12 cellular contexts compared by ENCODE assay signal in the genomic region with DNA sequence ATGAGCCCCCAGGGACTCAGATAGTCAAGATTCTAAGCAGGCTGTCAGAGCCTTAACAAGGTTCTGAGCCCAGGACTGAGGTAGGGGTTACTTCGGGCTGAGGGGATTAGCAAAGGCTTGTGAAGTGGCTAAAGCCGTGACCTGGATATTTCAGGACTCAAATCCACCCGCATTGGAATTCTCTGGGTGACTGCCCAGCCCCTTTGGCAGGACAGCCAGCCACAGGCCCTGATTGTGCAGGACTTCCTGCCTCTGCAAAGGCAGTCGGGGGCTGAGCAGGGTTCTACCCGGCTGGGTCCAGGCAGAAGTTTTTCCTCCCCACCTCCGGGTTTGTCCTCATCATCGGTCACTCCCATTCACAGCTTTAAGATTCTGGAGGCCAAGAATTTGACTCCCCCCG. TPM values are rescaled to one million over a fixed set of nuclear protein-coding genes. Genes with fewer than 3 reads are reported as not detected.
DNase-seq lines count a peak whose midpoint lies in the region; ATAC-seq and TF ChIP-seq lines count a peak whose summit lies in the region.
"Had no signal": no experiment of that assay in that cellular context is flagged by ENCODE, and none has a peak within 500 bp of the region (broad histone marks: within the 10 kb centered on the region; RNA-seq: fewer than 3 reads in every experiment).

A gene with protein sequence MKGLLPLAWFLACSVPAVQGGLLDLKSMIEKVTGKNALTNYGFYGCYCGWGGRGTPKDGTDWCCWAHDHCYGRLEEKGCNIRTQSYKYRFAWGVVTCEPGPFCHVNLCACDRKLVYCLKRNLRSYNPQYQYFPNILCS (plus strand): TSS at position 263 of the 400 bp plus-strand sequence. CDS start 14,637 bp downstream, outside the sequence.

- H3K4me3 ChIP-seq in body of pancreas (no peak within 1 kb of the TSS), hepatocyte (no peak within 1 kb of the TSS), prostate gland (peak within 1 kb of the TSS in 1 of 2 donors; percentile 3)
- H3K4me3 ChIP-seq: vagina had no signal

- H3K27ac ChIP-seq in body of pancreas (no peak within 1 kb of the TSS), hepatocyte (no peak within 1 kb of the TSS), prostate gland (peak within 1 kb of the TSS; percentile 26 to 27)
- H3K27ac ChIP-seq: vagina had no signal

- no peak for TF ChIP-seq CTCF in body of pancreas (IDR thresholded peaks at IDR 0.05)
- no peak for TF ChIP-seq CTCF in hepatocyte (IDR thresholded peaks at IDR 0.05; ENCODE audit: poor library complexity)
- TF ChIP-seq CTCF in prostate gland (IDR thresholded peaks at IDR 0.05), result no peak

- no peak for TF ChIP-seq POLR2A in body of pancreas (IDR thresholded peaks at IDR 0.05)
- TF ChIP-seq POLR2A in prostate gland (IDR thresholded peaks at IDR 0.05), result no peak

- ATAC-seq in body of pancreas (peak; percentile 4), esophagus mucosa (no peak)
- no peak for ATAC-seq in stimulated activated naive CD8-positive, alpha-beta T cell treated with anti-CD3 and anti-CD28 coated beads, Interleukin-15, Interleukin-2, amounts not matched to agents 100 U/mL and 50 U/mL, for 24 hours

- H3K9me2 ChIP-seq in hepatocyte (replicated peaks; ENCODE audit: insufficient read depth), result no peaks in the 10 kb centered on the region

- no peaks in the 10 kb centered on the region for H3K9me3 ChIP-seq in body of pancreas
- H3K9me3 ChIP-seq in hepatocyte (ENCODE audit: low read depth), result no peaks in the 10 kb centered on the region
- H3K9me3 ChIP-seq in prostate gland, result no peaks in the 10 kb centered on the region
- H3K9me3 ChIP-seq: vagina had no signal

- no peaks in the 10 kb centered on the region for H3K79me2 ChIP-seq in hepatocyte

- no peak within 1 kb of the TSS for H3K4me2 ChIP-seq in hepatocyte

- intact Hi-C loops in body of pancreas (cut with DNase I) (no loop called here), prostate gland (cut with DNase I) (loop anchor here (5.0 kb wide), 1 partner anchor 93 kb away; a partner anchor contains a TSS)

- H2AFZ ChIP-seq in hepatocyte, result no peak within 1 kb of the TSS

- H3K36me3 ChIP-seq in body of pancreas (replicated peaks in 1 of 2; ENCODE audit: insufficient read depth in 1 of 2, low read depth in 2 of 2), result no peaks in the 10 kb centered on the region
- no peaks in the 10 kb centered on the region for H3K36me3 ChIP-seq in hepatocyte (replicated peaks; ENCODE audit: insufficient read depth, low read depth)
- H3K36me3 ChIP-seq in prostate gland, result no peaks in the 10 kb centered on the region
- H3K36me3 ChIP-seq: vagina had no signal

- H3K4me1 ChIP-seq in body of pancreas, result no peaks in the 10 kb centered on the region
- no peaks in the 10 kb centered on the region for H3K4me1 ChIP-seq in hepatocyte (ENCODE audit: insufficient read depth)
- H3K4me1 ChIP-seq in prostate gland (replicated peaks), result no peaks in the 10 kb centered on the region
- H3K4me1 ChIP-seq: vagina had no signal

- peak; percentile 83 for DNase-seq in AG20443 (ENCODE audit: low spot score)
- peak; percentile 16 to 42 (median 21) for DNase-seq in body of pancreas
- no peak for DNase-seq in hepatocyte (ENCODE audit: low spot score)
- no peak for DNase-seq in prostate gland (ENCODE audit: low spot score)
- no peak for DNase-seq in NCI-H1417 (lab: John Stamatoyannopoulos, UW)
- DNase-seq in NCI-H2171 (lab: John Stamatoyannopoulos, UW), result no peak
- DNase-seq in stimulated activated naive CD8-positive, alpha-beta T cell treated with anti-CD3 and anti-CD28 coated beads, Interleukin-15, Interleukin-2, amounts not matched to agents 100 U/mL and 50 U/mL, for 24 hours, result no peak
- DNase-seq: activated naive CD4-positive, alpha-beta T cell treated with anti-CD3 and anti-CD28 coated beads, Interleukin-2, amount 10 ng/mL, durations not matched to agents 7 days and 5 days; GF-D8 had no signal

- 39 to 68% methylated on average over 3 to 8 of the region's 8 CpGs for WGBS in body of pancreas, 2 donors
- WGBS in hepatocyte (ENCODE audit: low lambda C conversion rate, missing lambda C conversion rate), result 65% methylated on average over 8 of the region's 8 CpGs
- 22% methylated on average over 8 of the region's 8 CpGs for WGBS in prostate gland

- no peaks in the 10 kb centered on the region for H3K27me3 ChIP-seq in body of pancreas
- H3K27me3 ChIP-seq in hepatocyte, result no peaks in the 10 kb centered on the region
- no peaks in the 10 kb centered on the region for H3K27me3 ChIP-seq in prostate gland (replicated peaks; ENCODE audit: insufficient read depth)
- H3K27me3 ChIP-seq: vagina had no signal

- no peaks in the 10 kb centered on the region for H4K20me1 ChIP-seq in hepatocyte (ENCODE audit: insufficient read depth, poor library complexity, severe bottlenecking)

RNA-seq across cellular contexts. Expression of the gene that starts here (rescaled TPM):
- total RNA-seq in body of pancreas (1 to 10 TPM in 1 of 2 donors, under 1 TPM in 1; 0.52 to 5.9 TPM), hepatocyte (10.5 and 24.9 TPM in 2 replicates), prostate gland (10 to 100 TPM in 1 of 2 donors, 1 to 10 TPM in 1; 8.7 to 23.2 TPM), esophagus mucosa (0.52 TPM)
- 29.4 and 40.7 TPM in 2 replicates for polyA plus RNA-seq in hepatocyte
- total RNA-seq: epithelial cell of proximal tubule had no signal

Comparison
In these comparisons a context has a peak if more than half of its experiments do, and no peak if none do; other contexts are left out.
1. DNase-seq: peak in AG20443 (single experiment) and body of pancreas (4 of 4); none in hepatocyte (single experiment), prostate gland (single experiment), NCI-H1417 (0 of 3), NCI-H2171 (single experiment) and stimulated activated naive CD8-positive, alpha-beta T cell treated with anti-CD3 and anti-CD28 coated beads, Interleukin-15, Interleukin-2, amounts not matched to agents 100 U/mL and 50 U/mL, for 24 hours (single experiment).
2. H3K27ac ChIP-seq: peak in prostate gland (2 of 2); none in body of pancreas (0 of 4) and hepatocyte (single experiment).